9 cellular contexts compared by ENCODE assay signal in the genomic region with DNA sequence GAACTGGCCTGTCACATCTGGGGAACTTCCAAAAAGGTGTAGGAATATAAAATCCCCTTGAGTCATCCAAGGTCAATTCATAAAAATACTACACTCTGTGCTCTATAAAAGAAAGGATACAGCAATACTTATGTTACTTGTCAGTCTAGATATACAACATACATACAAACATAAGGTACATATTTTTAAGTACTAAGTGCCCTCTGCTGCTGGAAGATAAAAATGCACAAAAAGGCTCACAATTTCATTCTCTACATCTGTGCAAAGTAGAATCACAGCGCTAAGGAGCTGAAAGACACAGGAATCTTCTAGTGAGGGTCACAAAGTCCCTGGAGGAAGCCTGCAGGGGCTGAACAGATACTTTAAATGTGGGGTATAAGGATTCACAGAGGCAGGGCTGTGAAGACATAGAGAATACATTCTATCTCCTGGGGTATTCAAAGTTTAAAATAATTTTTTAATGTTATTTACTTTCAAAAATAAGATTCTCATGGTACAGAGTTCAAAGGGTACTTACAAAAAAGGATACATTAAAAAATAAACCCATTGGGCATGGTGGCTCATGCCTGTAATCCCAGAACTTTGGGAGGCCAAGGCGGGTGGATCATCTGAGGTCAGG. TPM values are rescaled to one million over a fixed set of nuclear protein-coding genes. Genes with fewer than 3 reads are reported as not detected.
DNase-seq lines count a peak whose midpoint lies in the region; ATAC-seq, FAIRE-seq and TF ChIP-seq lines count a peak whose summit lies in the region.
"Had no signal": no experiment of that assay in that cellular context is flagged by ENCODE, and none has a peak within 500 bp of the region (broad histone marks: within the 10 kb centered on the region; RNA-seq: fewer than 3 reads in every experiment).

No MANE protein-coding gene starts in this region.

- H3K27me3 ChIP-seq in GM06990 (replicated peaks; ENCODE audit: control insufficient read depth, insufficient read depth, low read length) = no peaks in the 10 kb centered on the region
- H3K27me3 ChIP-seq in right atrium auricular region = no peaks in the 10 kb centered on the region

- DNase-seq in GM06990 (ENCODE audit: extremely low read depth, insufficient read length) (peak; percentile 32), HPDE6-E6E7 (ENCODE audit: extremely low spot score) (peak; percentile 44), NCI-H526 (lab: John Stamatoyannopoulos, UW) (peak; percentile 24 to 78), amniotic epithelial cell (ENCODE audit: low read depth) (peak; percentile 75), right atrium auricular region (ENCODE audit: low spot score) (no peak), skeletal muscle cell (ENCODE audit: low read depth) (peak; percentile 37)

- no peak overlapping the region for H3K27ac ChIP-seq in right atrium auricular region
- H3K27ac ChIP-seq: epithelial cell of prostate had no signal

- peaks cover 3 to 4% of the 10 kb centered on the region in 2 donors for H3K9me3 ChIP-seq in right atrium auricular region

- peak; percentile 94 for FAIRE-seq in A204.1 (lab: Jason Lieb, UNC)

- peak; percentile 60 for TF ChIP-seq CTCF in GM06990 (IDR thresholded peaks at IDR 0.05; ENCODE audit: insufficient read depth, low read length, poor library complexity, severe bottlenecking)
- peak; percentile 39 to 70 for TF ChIP-seq CTCF in right atrium auricular region (IDR thresholded peaks at IDR 0.05)

- no peak for ATAC-seq in HG02973 (IDR thresholded peaks at IDR 0.05; ENCODE audit: unreplicated experiment)

- no peaks in the 10 kb centered on the region for H3K36me3 ChIP-seq in GM06990 (ENCODE audit: control insufficient read depth, insufficient read depth, low read length)
- no peaks in the 10 kb centered on the region for H3K36me3 ChIP-seq in right atrium auricular region

- H3K4me3 ChIP-seq in GM06990 (replicated peaks; ENCODE audit: low read depth, low read length) = no peak overlapping the region
- no peak overlapping the region for H3K4me3 ChIP-seq in right atrium auricular region
- H3K4me3 ChIP-seq in skeletal muscle cell (ENCODE audit: low read depth, low read length) = no peak overlapping the region

- H3K4me1 ChIP-seq in right atrium auricular region = peaks cover 0 to 11% of the 10 kb centered on the region in 2 donors

RNA-seq across cellular contexts. Expression of gene GOLGA5, which starts 10.2 kb away (rescaled TPM):
- total RNA-seq in right atrium auricular region = 10 to 100 TPM; 24.2 to 28.3 TPM

RNA-seq across cellular contexts. Expression of gene LGMN, which starts 35.5 kb away (rescaled TPM):
- total RNA-seq in right atrium auricular region = 100 to 1,000 TPM in 1 of 2 donors, 10 to 100 TPM in 1; 65.6 to 109 TPM
